Comparison of ENCODE assay signal across 9 cellular contexts in genomic region chr17:58532555-58532951, GRCh38. TPM values are rescaled to one million over a fixed set of nuclear protein-coding genes. Genes with fewer than 3 reads are reported as not detected.
A peak's percentile ranks its signal among the peaks of the same experiment; 100 is the strongest.
DNase-seq lines count a peak whose midpoint lies in the region; TF ChIP-seq lines count a peak whose summit lies in the region.
"Had no signal": no experiment of that assay in that cellular context is flagged by ENCODE, and none has a peak within 500 bp of the region (broad histone marks: within the 10 kb centered on the region; RNA-seq: fewer than 3 reads in every experiment).

No MANE protein-coding gene starts in this region.

- DNase-seq in HAP-1 (ENCODE audit: low spot score in 2 of 2) (no peak), WERI-Rb-1 (peak; percentile 99), NCI-H748 treated with DMSO at 0.1 percent for 48 hours (lab: John Stamatoyannopoulos, UW) (no peak), AML-193 (lab: John Stamatoyannopoulos, UW) (no peak), NCI-H146 (lab: John Stamatoyannopoulos, UW) (no peak), mesenteric fat pad (ENCODE audit: low spot score) (no peak)
- DNase-seq: HFFc6 had no signal

- H3K4me3 ChIP-seq in HAP-1 (peak overlapping the region; percentile 33), WERI-Rb-1 (ENCODE audit: low read depth, low read length) (peak overlapping the region; percentile 82), iPS-18a (ENCODE audit: low read length) (peak overlapping the region; percentile 68), skeletal muscle tissue (ENCODE audit: low read length in 3 of 3) (peak overlapping the region; percentile 59 to 74 (median 69))

- 0 out of 2 replicates have a peak, but pooled peaks cover 3% of the 10 kb centered on the region for H3K4me1 ChIP-seq in HAP-1
- peaks cover 6% of the 10 kb centered on the region for H3K4me1 ChIP-seq in iPS-18a (ENCODE audit: control insufficient read depth, low read depth, low read length)
- H3K4me1 ChIP-seq in skeletal muscle tissue (ENCODE audit: control insufficient read depth in 3 of 3, insufficient read depth in 3 of 3, low read length in 3 of 3), result peaks cover 10 to 19% (median 19%) of the 10 kb centered on the region in 3 donors

- TF ChIP-seq CTCF in WERI-Rb-1 (IDR thresholded peaks at IDR 0.05; ENCODE audit: low read depth, low read length), result 0 out of 2 replicates have a peak, but pooled peaks have one; percentile 1

- in situ Hi-C loops in HAP-1 (cut with MboI; ENCODE audit: low sequenced_read_pairs), result no loop called here

- H3K9me3 ChIP-seq in HAP-1 (no peaks in the 10 kb centered on the region), WERI-Rb-1 (ENCODE audit: severe bottlenecking) (no peaks in the 10 kb centered on the region), iPS-18a (ENCODE audit: control insufficient read depth, low read depth, low read length) (no peaks in the 10 kb centered on the region), skeletal muscle tissue (ENCODE audit: control insufficient read depth in 3 of 3, low read length in 3 of 3) (no peaks in the 10 kb centered on the region)

- H3K27me3 ChIP-seq in HAP-1 (ENCODE audit: low read depth), result 0 out of 2 replicates have a peak, but pooled peaks cover 4% of the 10 kb centered on the region
- H3K27me3 ChIP-seq in WERI-Rb-1 (ENCODE audit: insufficient read depth, low read depth, severe bottlenecking), result no peaks in the 10 kb centered on the region
- H3K27me3 ChIP-seq in iPS-18a (ENCODE audit: control insufficient read depth, insufficient read depth, low read length), result peaks cover 7% of the 10 kb centered on the region
- peaks cover 0 to 3% (median 3%) of the 10 kb centered on the region in 3 donors for H3K27me3 ChIP-seq in skeletal muscle tissue (ENCODE audit: control insufficient read depth in 3 of 3, insufficient read depth in 3 of 3, low read length in 3 of 3)

- no peak overlapping the region for H3K9ac ChIP-seq in iPS-18a (ENCODE audit: low read length)
- peak overlapping the region; percentile 50 to 81 (median 72) for H3K9ac ChIP-seq in skeletal muscle tissue (ENCODE audit: low read depth in 1 of 3, low read length in 3 of 3)

- H3K36me3 ChIP-seq in HAP-1 (replicated peaks) (no peaks in the 10 kb centered on the region), WERI-Rb-1 (no peaks in the 10 kb centered on the region), iPS-18a (ENCODE audit: control insufficient read depth, low read depth, low read length) (no peaks in the 10 kb centered on the region), skeletal muscle tissue (ENCODE audit: control insufficient read depth in 3 of 3, insufficient read depth in 3 of 3, low read length in 3 of 3) (no peaks in the 10 kb centered on the region)

- H3K27ac ChIP-seq in WERI-Rb-1, result peak overlapping the region; percentile 95
- H3K27ac ChIP-seq in iPS-18a (ENCODE audit: low read length), result no peak overlapping the region
- H3K27ac ChIP-seq in skeletal muscle tissue (ENCODE audit: low read depth, low read length), result no peak overlapping the region

RNA-seq across cellular contexts. Expression of gene MTMR4, which starts 18.1 kb away (rescaled TPM):
- total RNA-seq in skeletal muscle tissue (23.0 TPM), mesenteric fat pad (38.1 TPM)

RNA-seq across cellular contexts. Expression of gene HSF5, which starts 44.3 kb away (rescaled TPM):
- total RNA-seq in skeletal muscle tissue (under 0.01 TPM), mesenteric fat pad (0.06 TPM)
- total RNA-seq: HFFc6 had no signal
